In genomic region chr5:177607452-177608192, GRCh38 we compare ENCODE assay signal across 8 cellular contexts. TPM values are rescaled to one million over a fixed set of nuclear protein-coding genes. Genes with fewer than 3 reads are reported as not detected.
A peak's percentile ranks its signal among the peaks of the same experiment; 100 is the strongest.
DNase-seq lines count a peak whose midpoint lies in the region; ATAC-seq and TF ChIP-seq lines count a peak whose summit lies in the region.

No MANE protein-coding gene starts in this region.

- ATAC-seq in HG02623 (IDR thresholded peaks at IDR 0.05; ENCODE audit: unreplicated experiment) (peak; percentile 48), GM18520 (IDR thresholded peaks at IDR 0.05; ENCODE audit: unreplicated experiment) (no peak)

- no peak overlapping the region for H3K27ac Mint-ChIP-seq in Calu3 (ENCODE audit: unreplicated experiment)

- H3K4me3 ChIP-seq in mammary epithelial cell (replicated peaks in 1 of 3; ENCODE audit: insufficient read depth in 1 of 3, low read depth in 2 of 3, low read length in 3 of 3), result no peak overlapping the region
- H3K4me3 ChIP-seq in kidney epithelial cell (ENCODE audit: low read depth, low read length), result no peak overlapping the region

- H3K4me1 Mint-ChIP-seq in Calu3 (ENCODE audit: low read depth, unreplicated experiment), result peaks cover 11% of the 10 kb centered on the region

- dilution Hi-C loops in mammary epithelial cell (cut with HindIII; ENCODE audit: low sequenced_read_pairs), result no loop called here

- no peak overlapping the region for H3K4me2 ChIP-seq in mammary epithelial cell (ENCODE audit: insufficient read depth, low read depth, low read length)

- TF ChIP-seq CTCF in Calu3 (IDR thresholded peaks at IDR 0.05; ENCODE audit: unreplicated experiment) (peak; percentile 79), VCaP (conservative IDR thresholded peaks at IDR 0.05) (peak; percentile 99), mammary epithelial cell (conservative IDR thresholded peaks at IDR 0.05 in 1 of 2, IDR thresholded peaks at IDR 0.05 in 1 of 2; ENCODE audit: extremely low read depth in 1 of 2, insufficient read depth in 1 of 2, low read depth in 1 of 2, low read length in 2 of 2) (peak; percentile 89 to 92), kidney epithelial cell (IDR thresholded peaks at IDR 0.05; ENCODE audit: insufficient read depth, low read length, poor library complexity, severe bottlenecking) (peak; percentile 89)

- H4K20me1 ChIP-seq in mammary epithelial cell (ENCODE audit: insufficient read depth, low read length), result no peaks in the 10 kb centered on the region

- intact Hi-C loops in Calu3 (cut with micrococcal nuclease; ENCODE audit: unreplicated experiment) (no loop called here), mammary epithelial cell (cut with micrococcal nuclease) (loop anchor here (5.0 to 10.0 kb wide), 2 partner anchors 455 to 557 kb away; no protein-coding TSS in a partner anchor)

- peaks cover 4% of the 10 kb centered on the region for H3K4me1 ChIP-seq in mammary epithelial cell (ENCODE audit: insufficient read depth, low read length)

- in situ Hi-C loops in mammary epithelial cell (cut with MboI; ENCODE audit: low sequenced_read_pairs in 2 of 2), result loop anchor here (25.0 kb wide), 1 partner anchor 455 kb away; no protein-coding TSS in a partner anchor

- peak; percentile 90 for DNase-seq in Calu3
- DNase-seq in NCI-H2196 (lab: John Stamatoyannopoulos, UW; ENCODE audit: unreplicated experiment), result peak; percentile 86
- peak; percentile 67 for DNase-seq in mammary epithelial cell
- DNase-seq in kidney epithelial cell (ENCODE audit: low read depth), result peak; percentile 31
- DNase-seq in stimulated activated CD4-positive, alpha-beta T cell treated with anti-CD3 and anti-CD28 coated beads, Interleukin-1b, Interleukin-23, amount 100 ng/mL, for 4 hours (ENCODE audit: low read depth in 2 of 2), result peak; percentile 46 to 60

- H3K9me3 Mint-ChIP-seq in Calu3 (ENCODE audit: low read depth, unreplicated experiment), result no peaks in the 10 kb centered on the region

- CTCF ChIA-PET in Calu3 (lab: Charles Lee), result interaction anchor here (0.7 kb wide), 2 partner anchors 16 to 371 kb away, joined by 3 read pairs; partner anchors contain the start of gene TMED9
- CTCF ChIA-PET in mammary epithelial cell (lab: Charles Lee; ENCODE audit: low non-redundant PET), result interaction anchor here (0.5 to 0.6 kb wide), 5 partner anchors 10 to 550 kb away, joined by 3 to 11 read pairs (median 5); no protein-coding TSS in a partner anchor

- H3K4me3 Mint-ChIP-seq in Calu3 (ENCODE audit: low read depth, unreplicated experiment), result no peak overlapping the region

- BruUV-seq in Calu3 (replicated peaks; lab: Mats Ljungman, UMichigan), result no TSS peak
- no TSS peak for BruUV-seq in mammary epithelial cell (replicated peaks; lab: Mats Ljungman, UMichigan)

- H3K36me3 ChIP-seq in mammary epithelial cell (ENCODE audit: insufficient read depth, low read length) (peaks cover 2% of the 10 kb centered on the region), kidney epithelial cell (ENCODE audit: control insufficient read depth, insufficient read depth, low read length) (no peaks in the 10 kb centered on the region)

- H3K9ac ChIP-seq in mammary epithelial cell (ENCODE audit: insufficient read depth, low read length), result no peak overlapping the region

- no peak overlapping the region for H2AFZ ChIP-seq in mammary epithelial cell (ENCODE audit: low read depth, low read length)

- peaks cover 44% of the 10 kb centered on the region for H3K36me3 Mint-ChIP-seq in Calu3 (ENCODE audit: insufficient read depth, unreplicated experiment)

- no peaks in the 10 kb centered on the region for H3K9me3 ChIP-seq in mammary epithelial cell (replicated peaks; ENCODE audit: insufficient read depth, low read length)

- no peaks in the 10 kb centered on the region for H3K27me3 Mint-ChIP-seq in Calu3 (ENCODE audit: unreplicated experiment)

- H3K27ac ChIP-seq in VCaP, result peak overlapping the region; percentile 19; the same call in 1 of the 2 replicates
- no peak overlapping the region for H3K27ac ChIP-seq in mammary epithelial cell (ENCODE audit: insufficient read depth, low read depth, low read length)

- WGBS in mammary epithelial cell (ENCODE audit: low coverage, missing lambda C conversion rate), result 20% methylated on average over 12 of the region's 15 CpGs

- no peaks in the 10 kb centered on the region for H3K79me2 ChIP-seq in mammary epithelial cell (ENCODE audit: insufficient read depth, low read length)

- H3K27me3 ChIP-seq in mammary epithelial cell (ENCODE audit: insufficient read depth, low read length) (no peaks in the 10 kb centered on the region), kidney epithelial cell (ENCODE audit: control insufficient read depth, insufficient read depth, low read length) (no peaks in the 10 kb centered on the region)

RNA-seq across cellular contexts. Expression of gene B4GALT7, which starts 7.7 kb away (rescaled TPM):
- total RNA-seq in Calu3 (2022), result 48.8 and 55.7 TPM in 2 replicates
- 10 to 100 TPM; 33.1 to 38.8 TPM for total RNA-seq in mammary epithelial cell
- 27.9 TPM for polyA plus RNA-seq in mammary epithelial cell
- 9.5 TPM for polyA minus RNA-seq in mammary epithelial cell
- total RNA-seq in kidney epithelial cell, result 40.7 and 46.5 TPM in 2 replicates

RNA-seq across cellular contexts. Expression of gene TMED9, which starts 15.6 kb away (rescaled TPM):
- total RNA-seq in Calu3 (2022), result 275 and 294 TPM in 2 replicates
- total RNA-seq in mammary epithelial cell, result 100 to 1,000 TPM; 139 to 275 TPM
- 333 TPM for polyA plus RNA-seq in mammary epithelial cell
- 141 TPM for polyA minus RNA-seq in mammary epithelial cell
- 163 and 175 TPM in 2 replicates for total RNA-seq in kidney epithelial cell

RNA-seq across cellular contexts. Expression of gene FAM193B, which starts 53.3 kb away (rescaled TPM):
- total RNA-seq in Calu3 (2022), result 92.0 and 97.0 TPM in 2 replicates
- 10 to 100 TPM; 30.7 to 63.3 TPM for total RNA-seq in mammary epithelial cell
- polyA plus RNA-seq in mammary epithelial cell, result 24.7 TPM
- polyA minus RNA-seq in mammary epithelial cell, result 13.0 TPM
- total RNA-seq in kidney epithelial cell, result 21.9 and 29.5 TPM in 2 replicates

Comparison
In these comparisons a context has a peak if more than half of its experiments do, and no peak if none do; other contexts are left out.
1. DNase-seq: peak in every context shown above with its lines; median percentile 90 in Calu3; 86 in NCI-H2196; 67 in mammary epithelial cell; 53 in stimulated activated CD4-positive, alpha-beta T cell treated with anti-CD3 and anti-CD28 coated beads, Interleukin-1b, Interleukin-23, amount 100 ng/mL, for 4 hours; 31 in kidney epithelial cell.